ENCODE assay signal across 8 cellular contexts in the genomic region with DNA sequence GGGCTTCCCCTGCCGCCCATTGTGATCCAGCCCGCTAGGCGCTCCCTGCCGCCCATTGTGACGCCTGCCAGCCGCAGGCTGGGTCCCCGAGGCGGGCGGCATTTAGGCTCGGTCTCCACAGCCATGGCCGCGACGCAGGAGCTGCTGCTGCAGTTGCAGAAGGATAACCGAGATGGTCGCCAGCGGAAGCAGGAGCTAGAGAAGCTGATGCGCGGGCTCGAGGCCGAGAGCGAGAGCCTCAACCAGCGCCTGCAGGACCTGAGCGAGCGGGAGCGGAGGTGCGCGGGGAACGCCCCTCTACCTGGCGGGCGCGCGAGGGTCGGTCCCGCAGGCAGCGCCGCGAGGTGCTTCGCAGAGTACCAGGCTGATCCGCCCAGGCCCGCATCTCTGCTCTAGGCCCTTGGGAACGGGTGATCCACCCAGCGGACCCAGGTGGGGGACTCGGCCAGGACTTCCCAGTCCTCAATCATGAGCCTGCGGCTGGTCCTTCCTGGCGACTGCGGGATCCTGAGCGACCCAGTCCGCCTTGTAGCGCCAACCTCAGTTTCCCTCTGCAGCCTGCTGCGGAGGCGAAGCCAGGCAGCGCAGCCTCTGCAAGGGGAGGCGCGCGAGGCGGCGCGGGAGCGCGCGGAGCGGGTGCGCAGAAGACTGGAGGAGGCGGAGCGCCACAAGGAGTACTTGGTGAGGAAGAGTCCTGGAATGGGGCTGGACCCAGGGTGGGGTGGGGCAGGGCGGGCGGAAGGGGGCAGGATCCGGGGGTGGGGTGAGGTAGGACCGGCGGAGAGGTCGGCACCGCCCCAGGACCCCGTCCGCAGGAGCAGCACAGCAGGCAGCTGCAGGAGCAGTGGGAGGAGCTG. TPM values are rescaled to one million over a fixed set of nuclear protein-coding genes. Genes with fewer than 3 reads are reported as not detected.
DNase-seq lines count a peak whose midpoint lies in the region; ATAC-seq and TF ChIP-seq lines count a peak whose summit lies in the region.
"Not testable (repeated sequence)": the region's sequence is repeated elsewhere in the genome, so short reads cannot be mapped to it uniquely, and the experiment has no call there.

TSS of gene TMEM191C (plus strand) at position 51 of the 857 bp plus-strand sequence. CDS start at position 124, 73 bp downstream.

- H4K20me1 ChIP-seq in DND-41 (ENCODE audit: insufficient read depth, low read length); GM23248 (ENCODE audit: insufficient read depth): not testable (repeated sequence)

- TF ChIP-seq CTCF in DND-41 (IDR thresholded peaks at IDR 0.05; ENCODE audit: borderline replicate concordance, extremely low read depth, low read length, poor library complexity, severe bottlenecking); choroid plexus epithelial cell (conservative IDR thresholded peaks at IDR 0.05; ENCODE audit: low read depth, low read length); right atrium auricular region (IDR thresholded peaks at IDR 0.05); neutrophil (IDR thresholded peaks at IDR 0.05); tibial nerve (IDR thresholded peaks at IDR 0.05): not testable (repeated sequence)

- H3F3A ChIP-seq in GM23248 (ENCODE audit: insufficient read depth) = not testable (repeated sequence)

- not testable (repeated sequence) for TF ChIP-seq EP300 in tibial nerve (IDR thresholded peaks at IDR 0.05)

- peak within 1 kb of the TSS in 1 of 2 experiments; percentile 53; a peak in 2 of 4 replicates for H3K4me3 ChIP-seq in DND-41 (ENCODE audit: low read depth in 1 of 2, low read length in 2 of 2)
- H3K4me3 ChIP-seq in GM23248 = peak within 1 kb of the TSS; percentile 58
- peak within 1 kb of the TSS; percentile 55 for H3K4me3 ChIP-seq in choroid plexus epithelial cell (ENCODE audit: low read depth, low read length)
- peak within 1 kb of the TSS; percentile 39 to 54 for H3K4me3 ChIP-seq in right atrium auricular region
- peak within 1 kb of the TSS; percentile 44 to 59 for H3K4me3 ChIP-seq in neutrophil (ENCODE audit: low read depth in 1 of 2, low read length in 1 of 2)
- peak within 1 kb of the TSS; percentile 12 to 54 (median 37) for H3K4me3 ChIP-seq in tibial nerve

- not testable (repeated sequence) for H3K36me3 ChIP-seq in DND-41 (ENCODE audit: insufficient read depth, low read length); GM23248 (ENCODE audit: low read depth); right atrium auricular region; neutrophil; tibial nerve

- not testable (repeated sequence) for H3K9me2 ChIP-seq in GM23248 (ENCODE audit: insufficient read depth)

- not testable (repeated sequence) for TF ChIP-seq POLR2A in tibial nerve (IDR thresholded peaks at IDR 0.05)

- not testable (repeated sequence) for H3K9me3 Mint-ChIP-seq in activated CD4-positive, alpha-beta memory T cell treated with anti-CD3 and anti-CD28 coated beads, Interleukin-2, amount 10 ng/mL, durations not matched to agents 7 days and 5 days

- not testable (repeated sequence) for H3K9me3 ChIP-seq in DND-41 (ENCODE audit: insufficient read depth, low read length, severe bottlenecking); GM23248 (ENCODE audit: low read depth); right atrium auricular region; neutrophil; tibial nerve

- POLR2A ChIA-PET in activated CD4-positive, alpha-beta memory T cell treated with anti-CD3 and anti-CD28 coated beads, Interleukin-2, amount 10 ng/mL, durations not matched to agents 7 days and 5 days (lab: Charles Lee) = not testable (repeated sequence)

- not testable (repeated sequence) for H3K4me1 ChIP-seq in DND-41 (ENCODE audit: insufficient read depth, low read length); GM23248 (ENCODE audit: insufficient read depth); right atrium auricular region; neutrophil (ENCODE audit: control insufficient read depth in 1 of 2, insufficient read depth in 1 of 2, low read depth in 1 of 2, low read length in 1 of 2); tibial nerve

- ATAC-seq in DND-41 (ENCODE audit: insufficient read depth, low read depth) = peak; percentile 10
- peak; percentile 17 for ATAC-seq in HG03565 (IDR thresholded peaks at IDR 0.05; ENCODE audit: unreplicated experiment)

- not testable (repeated sequence) for H3K27ac ChIP-seq in DND-41 (ENCODE audit: low read length); GM23248
- H3K27ac ChIP-seq in right atrium auricular region (peak within 1 kb of the TSS in 1 of 2 donors; percentile 26), neutrophil (peak within 1 kb of the TSS; percentile 80), tibial nerve (peak within 1 kb of the TSS; percentile 15 to 63 (median 58))

- not testable (repeated sequence) for H3K36me3 Mint-ChIP-seq in activated CD4-positive, alpha-beta memory T cell treated with anti-CD3 and anti-CD28 coated beads, Interleukin-2, amount 10 ng/mL, durations not matched to agents 7 days and 5 days (ENCODE audit: low read depth)

- H3K4me1 Mint-ChIP-seq in activated CD4-positive, alpha-beta memory T cell treated with anti-CD3 and anti-CD28 coated beads, Interleukin-2, amount 10 ng/mL, durations not matched to agents 7 days and 5 days = not testable (repeated sequence)

- H2AFZ ChIP-seq in DND-41 (ENCODE audit: low read depth, low read length) = not testable (repeated sequence)
- H2AFZ ChIP-seq in GM23248 = 0 out of 2 replicates have a peak within 1 kb of the TSS, but pooled peaks have one; percentile 23

- no CpG with 5 or more reads among the region's 74 CpGs for WGBS in GM23248 (ENCODE audit: low coverage in 1 of 2, low lambda C conversion rate in 2 of 2, missing lambda C conversion rate in 2 of 2), 2 experiments
- WGBS in tibial nerve, 2 donors = no CpG with 5 or more reads among the region's 74 CpGs

- not testable (repeated sequence) for DNase-seq in DND-41; GM23248; activated CD4-positive, alpha-beta memory T cell treated with anti-CD3 and anti-CD28 coated beads, Interleukin-2, amount 10 ng/mL, durations not matched to agents 7 days and 5 days; choroid plexus epithelial cell (ENCODE audit: low read depth); right atrium auricular region (ENCODE audit: low spot score); tibial nerve (ENCODE audit: low spot score in 2 of 2)

- H3K27me3 Mint-ChIP-seq in activated CD4-positive, alpha-beta memory T cell treated with anti-CD3 and anti-CD28 coated beads, Interleukin-2, amount 10 ng/mL, durations not matched to agents 7 days and 5 days = not testable (repeated sequence)

- not testable (repeated sequence) for H3K27me3 ChIP-seq in DND-41 (ENCODE audit: insufficient read depth, low read length, poor library complexity); GM23248 (replicated peaks; ENCODE audit: insufficient read depth); right atrium auricular region; neutrophil; tibial nerve

- in situ Hi-C loops in GM23248 (cut with MboI) = loop anchor here (25.0 kb wide), 1 partner anchor 170 kb away; the partner anchor contains the start of genes CCDC116, SDF2L1 and YDJC

- CTCF ChIA-PET in activated CD4-positive, alpha-beta memory T cell treated with anti-CD3 and anti-CD28 coated beads, Interleukin-2, amount 10 ng/mL, durations not matched to agents 7 days and 5 days (lab: Charles Lee) = not testable (repeated sequence)

- H3K27ac Mint-ChIP-seq in activated CD4-positive, alpha-beta memory T cell treated with anti-CD3 and anti-CD28 coated beads, Interleukin-2, amount 10 ng/mL, durations not matched to agents 7 days and 5 days = peak within 1 kb of the TSS; percentile 86

- peak within 1 kb of the TSS; percentile 76 for H3K4me3 Mint-ChIP-seq in activated CD4-positive, alpha-beta memory T cell treated with anti-CD3 and anti-CD28 coated beads, Interleukin-2, amount 10 ng/mL, durations not matched to agents 7 days and 5 days

- H3K79me2 ChIP-seq in DND-41 (ENCODE audit: insufficient read depth, low read length); GM23248 (ENCODE audit: insufficient read depth): not testable (repeated sequence)

- not testable (repeated sequence) for H3K9ac ChIP-seq in DND-41 (ENCODE audit: low read depth, low read length); GM23248

- peak within 1 kb of the TSS; percentile 61; the same call in 1 of the 2 replicates for H3K4me2 ChIP-seq in DND-41 (ENCODE audit: insufficient read depth, low read length)
- H3K4me2 ChIP-seq in GM23248 (ENCODE audit: unreplicated experiment) = not testable (repeated sequence)

RNA-seq across cellular contexts. Expression of gene TMEM191C, which starts in this region (rescaled TPM):
- 0.32 TPM in 1 of 2 replicates, not detected in the other for total RNA-seq in GM23248 (2014; rRNA removed; shearing (Covaris generic))
- polyA plus RNA-seq in GM23248 (2016; fragmentation: Nextera tagmentation; extraction: Ambion mirVana) = 0.54 and 1.2 TPM in 2 replicates
- total RNA-seq in activated CD4-positive, alpha-beta memory T cell treated with anti-CD3 and anti-CD28 coated beads, Interleukin-2, amount 10 ng/mL, durations not matched to agents 7 days and 5 days = 1 to 10 TPM in 1 of 2 experiments, under 1 TPM in 1; 0.48 to 1.4 TPM
- total RNA-seq in right atrium auricular region (1 to 10 TPM; 1.3 TPM), tibial nerve (1 to 10 TPM in 2 of 4 donors, under 1 TPM in 1, not detected in 1; 0.98 to 5.4 (median 4.4) TPM)
